8 cellular contexts compared by ENCODE assay signal in the genomic region with DNA sequence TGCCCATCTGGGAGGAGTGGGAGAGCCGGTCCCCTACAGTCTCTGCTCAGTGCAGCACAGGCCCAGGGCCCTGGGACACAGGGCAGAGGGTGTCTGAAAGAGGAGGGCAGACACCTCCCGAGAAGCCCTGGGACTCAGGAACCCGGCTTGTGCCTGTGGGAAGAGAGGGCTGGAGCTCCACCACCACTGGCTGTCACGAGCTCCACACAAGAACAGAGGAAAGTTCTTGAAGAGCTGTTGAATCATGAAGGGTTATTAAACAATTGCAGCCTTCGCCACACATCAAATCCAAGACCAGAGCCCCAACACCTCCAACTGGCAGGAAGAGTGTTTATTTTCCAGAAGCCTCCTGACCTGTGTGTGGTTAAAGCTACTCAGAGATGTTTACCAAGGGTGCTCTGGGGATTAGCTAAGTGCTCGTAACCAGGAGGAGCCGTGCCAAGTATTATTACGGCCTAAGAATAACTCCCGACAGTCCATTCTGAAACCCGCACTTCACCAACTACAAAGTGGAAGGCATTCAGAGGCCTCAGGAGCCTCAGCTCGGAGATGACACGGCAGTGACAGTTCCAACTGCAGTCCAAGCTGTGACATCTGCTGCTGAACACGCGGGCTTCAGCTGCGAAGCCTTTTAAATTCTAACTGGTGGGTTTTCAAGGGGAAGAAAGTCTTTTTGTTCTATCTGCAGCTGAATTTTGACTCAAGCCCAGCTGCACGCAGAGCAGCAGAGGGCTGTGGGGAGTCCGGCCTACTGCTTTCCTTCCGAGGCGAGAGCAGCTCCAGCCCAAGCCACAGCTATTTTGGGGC.
A peak's percentile ranks its signal among the peaks of the same experiment; 100 is the strongest.
DNase-seq lines count a peak whose midpoint lies in the region; ATAC-seq and TF ChIP-seq lines count a peak whose summit lies in the region.
"Had no signal": no experiment of that assay in that cellular context is flagged by ENCODE, and none has a peak within 500 bp of the region (broad histone marks: within the 10 kb centered on the region; RNA-seq: fewer than 3 reads in every experiment).

No MANE protein-coding gene starts in this region.

- 0 out of 2 replicates have a peak overlapping the region, but pooled peaks have one; percentile 10 for H3K14ac ChIP-seq in IMR-90 (replicated peaks; ENCODE audit: low read depth, low read length)

- no peak overlapping the region for H3K4me3 Mint-ChIP-seq in T-cell
- H3K4me3 Mint-ChIP-seq: T-helper 1 cell treated with Interleukin-12 subunit alpha and Interleukin-12 subunit beta and Interleukin-4 antibody, amounts not matched to agents 30 μg/mL and 1 μg/mL, for 36 hours had no signal

- peaks cover 13% of the 10 kb centered on the region for H3K4me1 ChIP-seq in IMR-90 (ENCODE audit: control insufficient read depth, insufficient read depth, low read length)
- H3K4me1 ChIP-seq in RWPE2 (ENCODE audit: insufficient read depth, poor library complexity, severe bottlenecking), result peaks cover 3% of the 10 kb centered on the region
- peaks cover 34% of the 10 kb centered on the region for H3K4me1 ChIP-seq in cardiac muscle cell (ENCODE audit: low read depth)

- WGBS in IMR-90 (ENCODE audit: extremely low coverage in 2 of 2, insufficient read length in 1 of 2), 2 experiments, result 33% methylated on average over 6 of the region's 19 CpGs; no CpG with 5 or more reads in 1 of the 2 experiments

- peaks cover 7% of the 10 kb centered on the region for H3K9me1 ChIP-seq in IMR-90 (ENCODE audit: insufficient read depth, low read length)

- no peak overlapping the region for H4K91ac ChIP-seq in IMR-90 (ENCODE audit: insufficient read depth, low read depth, low read length)

- CTCF ChIA-PET in IMR-90 (lab: Yijun Ruan, JAX), result interaction anchor here (0.8 kb wide), 1 partner anchor 30 kb away, joined by 3 read pairs; no protein-coding TSS in a partner anchor
- CTCF ChIA-PET in T-cell (lab: Charles Lee), result no interaction called here

- TF ChIP-seq RAD21 in IMR-90 (IDR thresholded peaks at IDR 0.05; ENCODE audit: low read length), result no peak

- TF ChIP-seq POLR2A in IMR-90 (IDR thresholded peaks at IDR 0.05; ENCODE audit: low read depth, low read length), result no peak

- H3K9me3 ChIP-seq in IMR-90 (ENCODE audit: control insufficient read depth, insufficient read depth, low read length) (no peaks in the 10 kb centered on the region), RWPE2 (ENCODE audit: severe bottlenecking) (no peaks in the 10 kb centered on the region), cardiac muscle cell (ENCODE audit: low read depth) (no peaks in the 10 kb centered on the region)

- peaks cover 13 to 31% of the 10 kb centered on the region in 2 experiments for H3K79me1 ChIP-seq in IMR-90 (ENCODE audit: low read depth in 1 of 2, low read length in 2 of 2)

- H3K27me3 ChIP-seq in IMR-90 (ENCODE audit: control insufficient read depth, insufficient read depth, low read length) (no peaks in the 10 kb centered on the region; the same call in 1 of the 2 replicates), RWPE2 (ENCODE audit: insufficient read depth, poor library complexity, severe bottlenecking) (no peaks in the 10 kb centered on the region), cardiac muscle cell (no peaks in the 10 kb centered on the region)

- no peak overlapping the region for H3K4ac ChIP-seq in IMR-90 (ENCODE audit: low read depth, low read length)

- H4K8ac ChIP-seq in IMR-90 (ENCODE audit: low read depth in 2 of 2, low read length in 2 of 2), result no peak overlapping the region

- no peak overlapping the region for H4K5ac ChIP-seq in IMR-90 (ENCODE audit: low read depth, low read length)

- DNase-seq in IMR-90 (peak; percentile 96), RWPE2 (ENCODE audit: low spot score) (peak; percentile 42), cardiac muscle cell (ENCODE audit: low read depth in 1 of 2, low spot score in 1 of 2) (peak; percentile 81 to 88), T-cell (no peak), activated T-cell treated with anti-CD3 and anti-CD28 coated beads for 4 hours (no peak), HPDE6-E6E7 (ENCODE audit: extremely low spot score) (no peak)

- H3K23ac ChIP-seq in IMR-90 (ENCODE audit: low read depth, low read length), result peak overlapping the region; percentile 36; the same call in 1 of the 2 replicates

- no peak overlapping the region for H2BK15ac ChIP-seq in IMR-90 (ENCODE audit: low read depth, low read length)

- no peak overlapping the region for H3K9ac ChIP-seq in IMR-90 (ENCODE audit: low read depth, low read length)

- no peaks in the 10 kb centered on the region for H3K27me3 Mint-ChIP-seq in T-cell

- peaks cover 40% of the 10 kb centered on the region for H4K20me1 ChIP-seq in IMR-90 (ENCODE audit: insufficient read depth, low read length)

- 0 out of 2 replicates have a peak overlapping the region, but pooled peaks have one; percentile 57 for H2AK5ac ChIP-seq in IMR-90 (ENCODE audit: low read depth, low read length)

- H2AK9ac ChIP-seq in IMR-90 (replicated peaks; ENCODE audit: low read depth, low read length, poor library complexity), result peak overlapping the region; percentile 37

- H2AFZ ChIP-seq in IMR-90 (replicated peaks; ENCODE audit: low read length, poor library complexity), result peak overlapping the region; percentile 60

- intact Hi-C loops in IMR-90 (cut with micrococcal nuclease), result no loop called here

- H3K4me1 Mint-ChIP-seq in T-cell, result peaks cover 0 to 1% (median 0%) of the 10 kb centered on the region in 3 donors

- TF ChIP-seq CTCF in IMR-90 (conservative IDR thresholded peaks at IDR 0.05; ENCODE audit: low read depth, low read length) (0 out of 2 replicates have a peak, but pooled peaks have one; percentile 3), RWPE2 (IDR thresholded peaks at IDR 0.05; ENCODE audit: poor library complexity, severe bottlenecking) (no peak), cardiac muscle cell (IDR thresholded peaks at IDR 0.05; ENCODE audit: low read depth, low read length) (no peak)

- in situ Hi-C loops in IMR-90 (cut with MboI; ENCODE audit: low sequenced_read_pairs), result no loop called here

- H2BK20ac ChIP-seq in IMR-90 (ENCODE audit: low read depth, low read length), result no peak overlapping the region

- POLR2A ChIA-PET in IMR-90 (lab: Charles Lee; ENCODE audit: unreplicated experiment) (no interaction called here), T-cell (lab: Charles Lee) (no interaction called here)

- H3K36me3 ChIP-seq in IMR-90 (ENCODE audit: control insufficient read depth, insufficient read depth, low read length) (peaks cover 4% of the 10 kb centered on the region), RWPE2 (ENCODE audit: low read depth) (peaks cover 4% of the 10 kb centered on the region), cardiac muscle cell (no peaks in the 10 kb centered on the region)

- H3K36me3 Mint-ChIP-seq in T-cell, result peaks cover 10% of the 10 kb centered on the region

- H3K27ac ChIP-seq in IMR-90 (ENCODE audit: insufficient read depth, low read length) (no peak overlapping the region; the same call in 1 of the 2 replicates), RWPE2 (ENCODE audit: poor library complexity, severe bottlenecking) (no peak overlapping the region), cardiac muscle cell (peak overlapping the region; percentile 86), skin epidermis (peak overlapping the region in 11 of 21 experiments; percentile 17 to 67 (median 39))

- H3K4me3 ChIP-seq in IMR-90 (ENCODE audit: insufficient read depth, low read depth, low read length) (no peak overlapping the region), RWPE2 (ENCODE audit: severe bottlenecking) (no peak overlapping the region), cardiac muscle cell (no peak overlapping the region), skin epidermis (no peak overlapping the region)

- no TSS peak for BruUV-seq in IMR-90 (replicated peaks; lab: Mats Ljungman, UMichigan)

- no peak overlapping the region for H3K56ac ChIP-seq in IMR-90 (ENCODE audit: extremely low read depth, insufficient read depth, low read length)

- no peaks in the 10 kb centered on the region for H3K9me3 Mint-ChIP-seq in T-cell
- H3K9me3 Mint-ChIP-seq: T-helper 1 cell treated with Interleukin-12 subunit alpha and Interleukin-12 subunit beta and Interleukin-4 antibody, amounts not matched to agents 30 μg/mL and 1 μg/mL, for 36 hours had no signal

- ATAC-seq in IMR-90 (ENCODE audit: low read depth) (peak; percentile 94), RWPE2 (ENCODE audit: low read depth) (peak; percentile 89), T-cell (replicated peaks in 1 of 4) (no peak)

- no peak overlapping the region for H3K18ac ChIP-seq in IMR-90 (ENCODE audit: low read depth, low read length)

- no peak overlapping the region for H3K27ac Mint-ChIP-seq in T-cell
- H3K27ac Mint-ChIP-seq: T-helper 1 cell treated with Interleukin-12 subunit alpha and Interleukin-12 subunit beta and Interleukin-4 antibody, amounts not matched to agents 30 μg/mL and 1 μg/mL, for 36 hours had no signal

- H2BK5ac ChIP-seq in IMR-90 (ENCODE audit: low read depth, low read length, poor library complexity, severe bottlenecking), result no peak overlapping the region

- dilution Hi-C loops in IMR-90 (cut with HindIII; ENCODE audit: low sequenced_read_pairs, unreplicated experiment), result no loop called here

- H3K4me2 ChIP-seq in IMR-90 (ENCODE audit: low read depth, low read length), result peak overlapping the region; percentile 44; the same call in 1 of the 2 replicates

- H2BK120ac ChIP-seq in IMR-90 (ENCODE audit: low read depth, low read length), result no peak overlapping the region

TF ChIP-seq in IMR-90, 13 proteins besides CTCF, POLR2A, EP300 and RAD21 (continues in another document):
- TF ChIP-seq FOS (IDR thresholded peaks at IDR 0.05; ENCODE audit: low read depth, low read length) (peak; percentile 59), BHLHE40 (IDR thresholded peaks at IDR 0.05; ENCODE audit: low read depth, low read length) (peak; percentile 90), CEBPB (IDR thresholded peaks at IDR 0.05; ENCODE audit: low read depth, low read length) (0 out of 2 replicates have a peak, but pooled peaks have one; percentile 1), RFX5 (IDR thresholded peaks at IDR 0.05; ENCODE audit: low read depth, low read length) (no peak), NFE2L2 (IDR thresholded peaks at IDR 0.05; ENCODE audit: low read depth, low read length) (no peak), CHD1 (IDR thresholded peaks at IDR 0.05; ENCODE audit: low read depth, low read length) (no peak), MAZ (IDR thresholded peaks at IDR 0.05; ENCODE audit: borderline replicate concordance, low read depth, low read length) (0 out of 2 replicates have a peak, but pooled peaks have one; percentile 25), SMC3 (IDR thresholded peaks at IDR 0.05; ENCODE audit: low read depth, low read length) (no peak)
- TF ChIP-seq, protein P1, sequence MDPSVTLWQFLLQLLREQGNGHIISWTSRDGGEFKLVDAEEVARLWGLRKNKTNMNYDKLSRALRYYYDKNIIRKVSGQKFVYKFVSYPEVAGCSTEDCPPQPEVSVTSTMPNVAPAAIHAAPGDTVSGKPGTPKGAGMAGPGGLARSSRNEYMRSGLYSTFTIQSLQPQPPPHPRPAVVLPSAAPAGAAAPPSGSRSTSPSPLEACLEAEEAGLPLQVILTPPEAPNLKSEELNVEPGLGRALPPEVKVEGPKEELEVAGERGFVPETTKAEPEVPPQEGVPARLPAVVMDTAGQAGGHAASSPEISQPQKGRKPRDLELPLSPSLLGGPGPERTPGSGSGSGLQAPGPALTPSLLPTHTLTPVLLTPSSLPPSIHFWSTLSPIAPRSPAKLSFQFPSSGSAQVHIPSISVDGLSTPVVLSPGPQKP (IDR thresholded peaks at IDR 0.05; ENCODE audit: borderline replicate concordance, low read depth, low read length), result no peak

Comparison
In these comparisons a context has a peak if more than half of its experiments do, and no peak if none do; other contexts are left out.
1. ATAC-seq: peak in IMR-90 (single experiment) and RWPE2 (single experiment); none in T-cell (0 of 4).
2. DNase-seq: peak in IMR-90 (single experiment), RWPE2 (single experiment) and cardiac muscle cell (2 of 2); none in T-cell (0 of 34), activated T-cell treated with anti-CD3 and anti-CD28 coated beads for 4 hours (single experiment) and HPDE6-E6E7 (single experiment).
3. H3K27ac ChIP-seq: peak in cardiac muscle cell (single experiment) and skin epidermis (11 of 21); none in IMR-90 (single experiment) and RWPE2 (single experiment).